ENCODE assay signal across 9 cellular contexts in genomic region chr10:117165557-117166419, GRCh38. TPM values are rescaled to one million over a fixed set of nuclear protein-coding genes. Genes with fewer than 3 reads are reported as not detected.
A peak's percentile ranks its signal among the peaks of the same experiment; 100 is the strongest.
DNase-seq lines count a peak whose midpoint lies in the region; ATAC-seq, FAIRE-seq and TF ChIP-seq lines count a peak whose summit lies in the region.
"Had no signal": no experiment of that assay in that cellular context is flagged by ENCODE, and none has a peak within 500 bp of the region (broad histone marks: within the 10 kb centered on the region; RNA-seq: fewer than 3 reads in every experiment).

No MANE protein-coding gene starts in this region.

- peaks cover 0 to 34% (median 21%) of the 10 kb centered on the region in 4 donors for H3K27me3 ChIP-seq in liver (ENCODE audit: control insufficient read depth in 4 of 4, insufficient read depth in 4 of 4, low read length in 3 of 4)

- no peaks in the 10 kb centered on the region for H3K9me3 Mint-ChIP-seq in activated naive CD4-positive, alpha-beta T cell treated with anti-CD3 and anti-CD28 coated beads, Interleukin-2, amount 10 ng/mL, durations not matched to agents 7 days and 5 days

- H3K4me3 ChIP-seq in liver (ENCODE audit: low read depth in 1 of 3, low read length in 3 of 3), result peak overlapping the region in 1 of 3 donors; percentile 25

- no peak overlapping the region for H3K9ac ChIP-seq in liver (ENCODE audit: low read depth in 1 of 2, low read length in 2 of 2)

- CTCF ChIA-PET in activated naive CD4-positive, alpha-beta T cell treated with anti-CD3 and anti-CD28 coated beads, Interleukin-2, amount 10 ng/mL, durations not matched to agents 7 days and 5 days (lab: Charles Lee), result interaction anchor here (1.0 to 3.1 kb wide), 6 partner anchors 9 to 370 kb away, joined by 3 to 26 read pairs (median 8); no protein-coding TSS in a partner anchor

- no peaks in the 10 kb centered on the region for H3K36me3 ChIP-seq in liver (ENCODE audit: control insufficient read depth in 4 of 4, insufficient read depth in 3 of 4, low read depth in 1 of 4, low read length in 3 of 4)

- H3K9me3 ChIP-seq in liver (ENCODE audit: control insufficient read depth in 4 of 4, low read length in 3 of 4), result no peaks in the 10 kb centered on the region

- peaks cover 96% of the 10 kb centered on the region for H3K27me3 Mint-ChIP-seq in activated naive CD4-positive, alpha-beta T cell treated with anti-CD3 and anti-CD28 coated beads, Interleukin-2, amount 10 ng/mL, durations not matched to agents 7 days and 5 days

- H3K4me1 Mint-ChIP-seq in activated naive CD4-positive, alpha-beta T cell treated with anti-CD3 and anti-CD28 coated beads, Interleukin-2, amount 10 ng/mL, durations not matched to agents 7 days and 5 days, result peaks cover 15% of the 10 kb centered on the region

- WGBS in liver, result 4% methylated on average over 50 of the region's 50 CpGs

- no peak for DNase-seq in activated naive CD4-positive, alpha-beta T cell treated with anti-CD3 and anti-CD28 coated beads, Interleukin-2, amount 10 ng/mL, durations not matched to agents 7 days and 5 days
- no peak for DNase-seq in activated naive CD4-positive, alpha-beta T cell treated with Interleukin-2 at 50 U/mL for 16 hours
- DNase-seq in NOMO-1 (lab: John Stamatoyannopoulos, UW; ENCODE audit: unreplicated experiment in 2 of 2) (peak; percentile 36 to 53), cerebellar cortex (ENCODE audit: low spot score) (peak; percentile 11), urothelium cell line (ENCODE audit: low spot score) (peak; percentile 88), GOT3 (lab: John Stamatoyannopoulos, UW) (no peak)

- no peak for FAIRE-seq in urothelium cell line (lab: Jason Lieb, UNC)

- no peak overlapping the region for H3K27ac ChIP-seq in liver (ENCODE audit: low read depth in 1 of 2, low read length in 2 of 2)

- peak; percentile 68 to 77 for TF ChIP-seq RAD21 in liver (IDR thresholded peaks at IDR 0.05)

- peak overlapping the region; percentile 14 for H3K27ac Mint-ChIP-seq in activated naive CD4-positive, alpha-beta T cell treated with anti-CD3 and anti-CD28 coated beads, Interleukin-2, amount 10 ng/mL, durations not matched to agents 7 days and 5 days

- no peaks in the 10 kb centered on the region for H3K36me3 Mint-ChIP-seq in activated naive CD4-positive, alpha-beta T cell treated with anti-CD3 and anti-CD28 coated beads, Interleukin-2, amount 10 ng/mL, durations not matched to agents 7 days and 5 days

- ATAC-seq in HG02678 (IDR thresholded peaks at IDR 0.05; ENCODE audit: unreplicated experiment), result no peak

- H3K4me1 ChIP-seq in liver (ENCODE audit: control insufficient read depth in 4 of 4, insufficient read depth in 4 of 4, low read length in 3 of 4), result peaks cover 12 to 41% (median 25%) of the 10 kb centered on the region in 4 donors

- TF ChIP-seq CTCF in liver (IDR thresholded peaks at IDR 0.05; ENCODE audit: low read depth, low read length, missing input control), result peak; percentile 55

- H3K4me3 Mint-ChIP-seq in activated naive CD4-positive, alpha-beta T cell treated with anti-CD3 and anti-CD28 coated beads, Interleukin-2, amount 10 ng/mL, durations not matched to agents 7 days and 5 days, result no peak overlapping the region

TF ChIP-seq in liver, 16 proteins besides CTCF, POLR2A, EP300 and RAD21:
- TF ChIP-seq FOXA1 (IDR thresholded peaks at IDR 0.05) (no peak), NR2F2 (IDR thresholded peaks at IDR 0.05) (no peak), ATF3 (IDR thresholded peaks at IDR 0.05) (no peak), FOXA2 (IDR thresholded peaks at IDR 0.05) (no peak), HNF4G (IDR thresholded peaks at IDR 0.05) (no peak), GABPA (IDR thresholded peaks at IDR 0.05 in 1 of 2, conservative IDR thresholded peaks at IDR 0.05 in 1 of 2) (no peak), HNF4A (conservative IDR thresholded peaks at IDR 0.05) (no peak), RXRA (IDR thresholded peaks at IDR 0.05) (no peak), REST (IDR thresholded peaks at IDR 0.05) (no peak), MAX (IDR thresholded peaks at IDR 0.05) (no peak), YY1 (IDR thresholded peaks at IDR 0.05) (no peak)

RNA-seq across cellular contexts. Expression of gene VAX1, which starts 27.7 kb away (rescaled TPM):
- not detected for total RNA-seq in liver
- not detected for polyA plus RNA-seq in liver
- polyA plus RNA-seq: esophagus had no signal

RNA-seq across cellular contexts. Expression of gene KCNK18, which starts 31.5 kb away (rescaled TPM):
- not detected for total RNA-seq in liver
- polyA plus RNA-seq in liver, result not detected
- polyA plus RNA-seq: esophagus had no signal

Comparison
In these comparisons a context has a peak if more than half of its experiments do, and no peak if none do; other contexts are left out.
1. DNase-seq: peak in NOMO-1 (2 of 2), cerebellar cortex (single experiment) and urothelium cell line (single experiment); none in activated naive CD4-positive, alpha-beta T cell treated with anti-CD3 and anti-CD28 coated beads, Interleukin-2, amount 10 ng/mL, durations not matched to agents 7 days and 5 days (single experiment), activated naive CD4-positive, alpha-beta T cell treated with Interleukin-2 at 50 U/mL for 16 hours (single experiment) and GOT3 (single experiment).